ENCODE assay signal across 1 cellular context in genomic region chr20:22584922-22585785, GRCh38.
TF ChIP-seq lines count a peak whose summit lies in the region.

No MANE protein-coding gene starts in this region.

TF ChIP-seq in HepG2, 621 proteins besides CTCF, POLR2A, EP300 and RAD21 (continued from another document and continues in another):
- TF ChIP-seq TFDP2 (CRISPR knock-in tag; IDR thresholded peaks at IDR 0.05) = peak; percentile 68; the same call in 1 of the 2 replicates
- peak; percentile 92 for TF ChIP-seq DMAP1 (CRISPR knock-in tag; IDR thresholded peaks at IDR 0.05)
- TF ChIP-seq, protein P1, sequence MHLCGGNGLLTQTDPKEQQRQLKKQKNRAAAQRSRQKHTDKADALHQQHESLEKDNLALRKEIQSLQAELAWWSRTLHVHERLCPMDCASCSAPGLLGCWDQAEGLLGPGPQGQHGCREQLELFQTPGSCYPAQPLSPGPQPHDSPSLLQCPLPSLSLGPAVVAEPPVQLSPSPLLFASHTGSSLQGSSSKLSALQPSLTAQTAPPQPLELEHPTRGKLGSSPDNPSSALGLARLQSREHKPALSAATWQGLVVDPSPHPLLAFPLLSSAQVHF (CRISPR knock-in tag; IDR thresholded peaks at IDR 0.05) = no peak
- TF ChIP-seq, protein P2, sequence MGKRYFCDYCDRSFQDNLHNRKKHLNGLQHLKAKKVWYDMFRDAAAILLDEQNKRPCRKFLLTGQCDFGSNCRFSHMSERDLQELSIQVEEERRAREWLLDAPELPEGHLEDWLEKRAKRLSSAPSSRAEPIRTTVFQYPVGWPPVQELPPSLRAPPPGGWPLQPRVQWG (CRISPR knock-in tag; IDR thresholded peaks at IDR 0.05; ENCODE audit: borderline replicate concordance, low read depth) = no peak
- TF ChIP-seq ZGPAT (CRISPR knock-in tag; IDR thresholded peaks at IDR 0.05) = peak; percentile 94
- no peak for TF ChIP-seq FOSL1 (CRISPR knock-in tag; IDR thresholded peaks at IDR 0.05; ENCODE audit: borderline replicate concordance)
- no peak for TF ChIP-seq ZFYVE20 (CRISPR knock-in tag; IDR thresholded peaks at IDR 0.05; ENCODE audit: borderline replicate concordance, low read depth)
- TF ChIP-seq, protein P3, sequence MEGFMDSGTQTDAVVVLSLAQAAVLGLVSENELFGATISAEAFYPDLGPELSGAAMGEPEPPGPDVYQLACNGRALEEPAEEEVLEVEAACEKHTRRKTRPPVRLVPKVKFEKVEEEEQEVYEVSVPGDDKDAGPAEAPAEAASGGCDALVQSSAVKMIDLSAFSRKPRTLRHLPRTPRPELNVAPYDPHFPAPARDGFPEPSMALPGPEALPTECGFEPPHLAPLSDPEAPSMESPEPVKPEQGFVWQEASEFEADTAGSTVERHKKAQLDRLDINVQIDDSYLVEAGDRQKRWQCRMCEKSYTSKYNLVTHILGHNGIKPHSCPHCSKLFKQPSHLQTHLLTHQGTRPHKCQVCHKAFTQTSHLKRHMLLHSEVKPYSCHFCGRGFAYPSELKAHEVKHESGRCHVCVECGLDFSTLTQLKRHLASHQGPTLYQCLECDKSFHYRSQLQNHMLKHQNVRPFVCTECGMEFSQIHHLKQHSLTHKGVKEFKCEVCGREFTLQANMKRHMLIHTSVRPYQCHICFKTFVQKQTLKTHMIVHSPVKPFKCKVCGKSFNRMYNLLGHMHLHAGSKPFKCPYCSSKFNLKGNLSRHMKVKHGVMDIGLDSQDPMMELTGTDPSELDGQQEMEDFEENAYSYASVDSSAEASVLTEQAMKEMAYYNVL (CRISPR knock-in tag; IDR thresholded peaks at IDR 0.05; ENCODE audit: borderline replicate concordance) = peak; percentile 85; the same call in 1 of the 2 replicates
- 0 out of 2 replicates have a peak, but pooled peaks have one; percentile 43 for TF ChIP-seq PAF1 (CRISPR knock-in tag; IDR thresholded peaks at IDR 0.05)
- TF ChIP-seq, protein P4, sequence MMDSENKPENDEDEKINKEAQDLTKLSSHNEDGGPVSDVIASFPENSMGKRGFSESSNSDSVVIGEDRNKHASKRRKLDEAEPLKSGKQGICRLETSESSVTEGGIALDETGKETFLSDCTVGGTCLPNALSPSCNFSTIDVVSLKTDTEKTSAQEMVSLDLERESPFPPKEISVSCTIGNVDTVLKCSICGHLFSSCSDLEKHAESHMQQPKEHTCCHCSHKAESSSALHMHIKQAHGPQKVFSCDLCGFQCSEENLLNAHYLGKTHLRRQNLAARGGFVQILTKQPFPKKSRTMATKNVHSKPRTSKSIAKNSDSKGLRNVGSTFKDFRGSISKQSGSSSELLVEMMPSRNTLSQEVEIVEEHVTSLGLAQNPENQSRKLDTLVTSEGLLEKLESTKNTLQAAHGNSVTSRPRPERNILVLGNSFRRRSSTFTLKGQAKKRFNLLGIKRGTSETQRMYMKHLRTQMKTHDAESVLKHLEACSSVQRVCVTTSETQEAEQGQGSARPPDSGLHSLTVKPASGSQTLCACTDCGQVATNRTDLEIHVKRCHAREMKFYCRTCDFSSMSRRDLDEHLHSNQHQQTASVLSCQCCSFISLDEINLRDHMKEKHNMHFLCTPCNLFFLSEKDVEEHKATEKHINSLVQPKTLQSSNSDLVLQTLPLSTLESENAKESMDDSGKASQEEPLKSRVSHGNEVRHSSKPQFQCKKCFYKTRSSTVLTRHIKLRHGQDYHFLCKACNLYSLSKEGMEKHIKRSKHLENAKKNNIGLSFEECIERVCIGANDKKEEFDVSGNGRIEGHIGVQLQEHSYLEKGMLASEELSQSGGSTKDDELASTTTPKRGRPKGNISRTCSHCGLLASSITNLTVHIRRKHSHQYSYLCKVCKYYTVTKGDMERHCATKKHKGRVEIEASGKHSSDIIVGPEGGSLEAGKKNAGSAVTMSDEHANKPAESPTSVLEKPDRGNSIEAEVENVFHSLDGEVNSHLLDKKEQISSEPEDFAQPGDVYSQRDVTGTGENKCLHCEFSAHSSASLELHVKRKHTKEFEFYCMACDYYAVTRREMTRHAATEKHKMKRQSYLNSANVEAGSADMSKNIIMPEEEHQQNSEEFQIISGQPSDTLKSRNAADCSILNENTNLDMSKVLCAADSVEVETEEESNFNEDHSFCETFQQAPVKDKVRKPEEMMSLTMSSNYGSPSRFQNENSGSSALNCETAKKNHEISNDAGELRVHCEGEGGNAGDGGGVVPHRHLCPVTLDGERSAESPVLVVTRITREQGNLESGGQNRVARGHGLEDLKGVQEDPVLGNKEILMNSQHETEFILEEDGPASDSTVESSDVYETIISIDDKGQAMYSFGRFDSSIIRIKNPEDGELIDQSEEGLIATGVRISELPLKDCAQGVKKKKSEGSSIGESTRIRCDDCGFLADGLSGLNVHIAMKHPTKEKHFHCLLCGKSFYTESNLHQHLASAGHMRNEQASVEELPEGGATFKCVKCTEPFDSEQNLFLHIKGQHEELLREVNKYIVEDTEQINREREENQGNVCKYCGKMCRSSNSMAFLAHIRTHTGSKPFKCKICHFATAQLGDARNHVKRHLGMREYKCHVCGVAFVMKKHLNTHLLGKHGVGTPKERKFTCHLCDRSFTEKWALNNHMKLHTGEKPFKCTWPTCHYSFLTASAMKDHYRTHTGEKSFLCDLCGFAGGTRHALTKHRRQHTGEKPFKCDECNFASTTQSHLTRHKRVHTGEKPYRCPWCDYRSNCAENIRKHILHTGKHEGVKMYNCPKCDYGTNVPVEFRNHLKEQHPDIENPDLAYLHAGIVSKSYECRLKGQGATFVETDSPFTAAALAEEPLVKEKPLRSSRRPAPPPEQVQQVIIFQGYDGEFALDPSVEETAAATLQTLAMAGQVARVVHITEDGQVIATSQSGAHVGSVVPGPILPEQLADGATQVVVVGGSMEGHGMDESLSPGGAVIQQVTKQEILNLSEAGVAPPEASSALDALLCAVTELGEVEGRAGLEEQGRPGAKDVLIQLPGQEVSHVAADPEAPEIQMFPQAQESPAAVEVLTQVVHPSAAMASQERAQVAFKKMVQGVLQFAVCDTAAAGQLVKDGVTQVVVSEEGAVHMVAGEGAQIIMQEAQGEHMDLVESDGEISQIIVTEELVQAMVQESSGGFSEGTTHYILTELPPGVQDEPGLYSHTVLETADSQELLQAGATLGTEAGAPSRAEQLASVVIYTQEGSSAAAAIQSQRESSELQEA (CRISPR knock-in tag; IDR thresholded peaks at IDR 0.05; ENCODE audit: not compliant biosample characterization) = peak; percentile 28
- peak; percentile 98; the same call in 1 of the 2 replicates for TF ChIP-seq TRAFD1 (CRISPR knock-in tag; IDR thresholded peaks at IDR 0.05; ENCODE audit: borderline replicate concordance)
- 0 out of 2 replicates have a peak, but pooled peaks have one; percentile 42 for TF ChIP-seq GZF1 (CRISPR knock-in tag; IDR thresholded peaks at IDR 0.05)
- no peak; the same call in 1 of the 2 replicates for TF ChIP-seq ATF1 (CRISPR knock-in tag; IDR thresholded peaks at IDR 0.05)
- TF ChIP-seq SMAD9 (CRISPR knock-in tag; IDR thresholded peaks at IDR 0.05) = 0 out of 2 replicates have a peak, but pooled peaks have one; percentile 49
- TF ChIP-seq REPIN1 (CRISPR knock-in tag; IDR thresholded peaks at IDR 0.05; ENCODE audit: borderline replicate concordance, low read depth) = no peak; the same call in 1 of the 2 replicates
- no peak; the same call in 1 of the 2 replicates for TF ChIP-seq ZNF224 (CRISPR knock-in tag; IDR thresholded peaks at IDR 0.05)
- TF ChIP-seq ZNF891 (CRISPR knock-in tag; IDR thresholded peaks at IDR 0.05) = peak; percentile 17; the same call in 1 of the 2 replicates
- no peak; the same call in 1 of the 2 replicates for TF ChIP-seq NFIC (IDR thresholded peaks at IDR 0.05; ENCODE audit: low read length)
- no peak for TF ChIP-seq STAT5B (CRISPR knock-in tag; IDR thresholded peaks at IDR 0.05)
- TF ChIP-seq MIXL1 (CRISPR knock-in tag; IDR thresholded peaks at IDR 0.05) = peak; percentile 65; the same call in 1 of the 2 replicates
- no peak for TF ChIP-seq PHF20 (CRISPR knock-in tag; IDR thresholded peaks at IDR 0.05)
- TF ChIP-seq RELA (CRISPR knock-in tag; IDR thresholded peaks at IDR 0.05) = no peak
- no peak for TF ChIP-seq RARG (CRISPR knock-in tag; IDR thresholded peaks at IDR 0.05; ENCODE audit: low read depth)
- peak; percentile 66; the same call in 1 of the 2 replicates for TF ChIP-seq POGZ (CRISPR knock-in tag; IDR thresholded peaks at IDR 0.05)
- TF ChIP-seq ZFAT (CRISPR knock-in tag; conservative IDR thresholded peaks at IDR 0.05) = no peak
- TF ChIP-seq SSRP1 (CRISPR knock-in tag; IDR thresholded peaks at IDR 0.05) = peak; percentile 82; the same call in 1 of the 2 replicates
- peak; percentile 47 for TF ChIP-seq TOPORS (CRISPR knock-in tag; IDR thresholded peaks at IDR 0.05)
- TF ChIP-seq, protein P5, sequence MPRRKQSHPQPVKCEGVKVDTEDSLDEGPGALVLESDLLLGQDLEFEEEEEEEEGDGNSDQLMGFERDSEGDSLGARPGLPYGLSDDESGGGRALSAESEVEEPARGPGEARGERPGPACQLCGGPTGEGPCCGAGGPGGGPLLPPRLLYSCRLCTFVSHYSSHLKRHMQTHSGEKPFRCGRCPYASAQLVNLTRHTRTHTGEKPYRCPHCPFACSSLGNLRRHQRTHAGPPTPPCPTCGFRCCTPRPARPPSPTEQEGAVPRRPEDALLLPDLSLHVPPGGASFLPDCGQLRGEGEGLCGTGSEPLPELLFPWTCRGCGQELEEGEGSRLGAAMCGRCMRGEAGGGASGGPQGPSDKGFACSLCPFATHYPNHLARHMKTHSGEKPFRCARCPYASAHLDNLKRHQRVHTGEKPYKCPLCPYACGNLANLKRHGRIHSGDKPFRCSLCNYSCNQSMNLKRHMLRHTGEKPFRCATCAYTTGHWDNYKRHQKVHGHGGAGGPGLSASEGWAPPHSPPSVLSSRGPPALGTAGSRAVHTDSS (CRISPR knock-in tag; conservative IDR thresholded peaks at IDR 0.05) = no peak
- peak; percentile 92 for TF ChIP-seq CEBPB (IDR thresholded peaks at IDR 0.05; ENCODE audit: borderline replicate concordance, low read depth, low read length)
- peak; percentile 63; the same call in 1 of the 2 replicates for TF ChIP-seq TOE1 (CRISPR knock-in tag; IDR thresholded peaks at IDR 0.05)
- no peak for TF ChIP-seq FOXA1 (IDR thresholded peaks at IDR 0.05)
- peak; percentile 98 for TF ChIP-seq FOXA1 (CRISPR knock-in tag; IDR thresholded peaks at IDR 0.05)
- TF ChIP-seq ZNF691 (CRISPR knock-in tag; IDR thresholded peaks at IDR 0.05; ENCODE audit: borderline replicate concordance, low read depth) = no peak
- TF ChIP-seq HIVEP1 (CRISPR knock-in tag; IDR thresholded peaks at IDR 0.05) = peak; percentile 73; the same call in 1 of the 2 replicates
- TF ChIP-seq TFE3 (CRISPR knock-in tag; IDR thresholded peaks at IDR 0.05) = peak; percentile 41; the same call in 1 of the 2 replicates
- TF ChIP-seq ZNF557 (CRISPR knock-in tag; IDR thresholded peaks at IDR 0.05) = 0 out of 2 replicates have a peak, but pooled peaks have one; percentile 26
- no peak for TF ChIP-seq REXO4 (CRISPR knock-in tag; IDR thresholded peaks at IDR 0.05; ENCODE audit: borderline replicate concordance)
- peak; percentile 60; the same call in 1 of the 2 replicates for TF ChIP-seq IRX3 (CRISPR knock-in tag; IDR thresholded peaks at IDR 0.05; ENCODE audit: borderline replicate concordance, low read depth)
- peak; percentile 94 for TF ChIP-seq SRSF1 (optimal IDR thresholded peaks at IDR 0.05; ENCODE audit: low read depth, low read length)
- TF ChIP-seq MTF2 (CRISPR knock-in tag; IDR thresholded peaks at IDR 0.05; ENCODE audit: borderline replicate concordance) = no peak
- no peak for TF ChIP-seq SNAPC2 (CRISPR knock-in tag; IDR thresholded peaks at IDR 0.05)
- peak; percentile 61; the same call in 1 of the 2 replicates for TF ChIP-seq FOXO1 (CRISPR knock-in tag; IDR thresholded peaks at IDR 0.05)
- peak; percentile 86; the same call in 1 of the 2 replicates for TF ChIP-seq ZNF605 (CRISPR knock-in tag; IDR thresholded peaks at IDR 0.05)
